In genomic region chr11:121059605-121060004, GRCh38 we compare ENCODE assay signal across 12 cellular contexts. TPM values are rescaled to one million over a fixed set of nuclear protein-coding genes. Genes with fewer than 3 reads are reported as not detected.
DNase-seq lines count a peak whose midpoint lies in the region; ATAC-seq, FAIRE-seq and TF ChIP-seq lines count a peak whose summit lies in the region.
"Had no signal": no experiment of that assay in that cellular context is flagged by ENCODE, and none has a peak within 500 bp of the region (broad histone marks: within the 10 kb centered on the region; RNA-seq: fewer than 3 reads in every experiment).

No MANE protein-coding gene starts in this region.

- H3K9me3 ChIP-seq in A673 (ENCODE audit: low read depth, low read length, poor library complexity, severe bottlenecking), result no peaks in the 10 kb centered on the region
- H3K9me3 ChIP-seq: right atrium auricular region had no signal

- CTCF ChIA-PET in A673 (lab: Charles Lee), result interaction anchor here (0.6 kb wide), 1 partner anchor 347 kb away, joined by 3 read pairs; no protein-coding TSS in a partner anchor

- no peaks in the 10 kb centered on the region for H3K4me1 ChIP-seq in A673 (ENCODE audit: insufficient read depth, low read length, poor library complexity, severe bottlenecking)
- H3K4me1 ChIP-seq: right atrium auricular region had no signal

- TF ChIP-seq CTCF in NB4 (IDR thresholded peaks at IDR 0.05; ENCODE audit: low read depth, low read length) (no peak), A673 (conservative IDR thresholded peaks at IDR 0.05; ENCODE audit: low read depth, low read length) (no peak)

- no peak overlapping the region for H3K4me3 ChIP-seq in NB4 (ENCODE audit: low read depth, low read length)
- no peak overlapping the region for H3K4me3 ChIP-seq in H7 (ENCODE audit: insufficient read depth, low read depth, low read length)
- no peak overlapping the region for H3K4me3 ChIP-seq in A673 (ENCODE audit: low read depth, low read length, poor library complexity, severe bottlenecking)
- H3K4me3 ChIP-seq: lung, right atrium auricular region had no signal

- H3K27ac ChIP-seq in A673 (ENCODE audit: low read depth, low read length, poor library complexity, severe bottlenecking), result no peak overlapping the region
- H3K27ac ChIP-seq: right atrium auricular region had no signal

- H3K36me3 ChIP-seq in H7 (replicated peaks; ENCODE audit: control insufficient read depth, insufficient read depth, low read length), result peaks cover 4% of the 10 kb centered on the region
- H3K36me3 ChIP-seq in A673 (ENCODE audit: insufficient read depth, low read length, poor library complexity, severe bottlenecking), result peaks cover 14% of the 10 kb centered on the region

- POLR2A ChIA-PET in A673 (lab: Charles Lee; ENCODE audit: low non-redundant PET), result no interaction called here

- intact Hi-C loops in left colon (cut with DNase I, micrococcal nuclease) (no loop called here), A673 (cut with micrococcal nuclease; ENCODE audit: unreplicated experiment) (no loop called here)

- DNase-seq in GM12891 (ENCODE audit: insufficient read length, low spot score), result peak; percentile 5
- peak; percentile 12 for DNase-seq in NB4 (ENCODE audit: low read depth)
- DNase-seq in H7, result no peak
- DNase-seq in left colon, result no peak
- no peak for DNase-seq in A673 (ENCODE audit: low spot score)
- DNase-seq in effector CD4-positive, alpha-beta T cell, result no peak
- DNase-seq: activated CD4-positive, alpha-beta T cell treated with anti-CD3 and anti-CD28 coated beads, Interleukin-2, amount 50 U/mL, for 1 hour had no signal

- FAIRE-seq in GM12891 (lab: Jason Lieb, UNC), result peak; percentile 57
- FAIRE-seq: astrocyte had no signal

- H3K27me3 ChIP-seq in H7 (ENCODE audit: control insufficient read depth, insufficient read depth, low read length), result no peaks in the 10 kb centered on the region
- no peaks in the 10 kb centered on the region for H3K27me3 ChIP-seq in A673 (replicated peaks; ENCODE audit: insufficient read depth, low read depth, low read length, poor library complexity)
- H3K27me3 ChIP-seq: right atrium auricular region had no signal

- no peak for TF ChIP-seq POLR2A in GM12891 (IDR thresholded peaks at IDR 0.05; ENCODE audit: low read depth, low read length)
- no peak for TF ChIP-seq POLR2A in NB4 (IDR thresholded peaks at IDR 0.05; ENCODE audit: extremely low read depth, insufficient read length)

- no TSS peak for BruUV-seq in A673 (replicated peaks; lab: Mats Ljungman, UMichigan)

- ATAC-seq in GM19438 (IDR thresholded peaks at IDR 0.05; ENCODE audit: low read depth, unreplicated experiment) (peak; percentile 97), HG02970 (IDR thresholded peaks at IDR 0.05; ENCODE audit: low FRiP score, unreplicated experiment) (peak; percentile 70), left colon (no peak)

TF ChIP-seq in GM12891, 5 proteins besides CTCF, POLR2A, EP300 and RAD21:
- TF ChIP-seq POLR2AphosphoS5 (IDR thresholded peaks at IDR 0.05; ENCODE audit: low read depth, low read length) (no peak), PAX5 (IDR thresholded peaks at IDR 0.05; ENCODE audit: insufficient read depth, low read length, severe bottlenecking) (no peak), POU2F2 (IDR thresholded peaks at IDR 0.05; ENCODE audit: low read depth, low read length) (no peak), TAF1 (IDR thresholded peaks at IDR 0.05; ENCODE audit: low read depth, low read length) (no peak), SPI1 (IDR thresholded peaks at IDR 0.05; ENCODE audit: low read depth, low read length) (no peak)

RNA-seq across cellular contexts. Expression of gene TBCEL, which starts 35.7 kb away (rescaled TPM):
- 3.5 TPM for polyA plus RNA-seq in GM12891 (2012; ENCODE audit: low read depth, missing spikeins)
- total RNA-seq in H7 (2014; rRNA removed; shearing (Covaris generic)), result 7.4 and 9.1 TPM in 2 replicates
- total RNA-seq in left colon, result 10 to 100 TPM; 10.9 to 12.9 TPM
- 18.6 and 22.4 TPM in 2 replicates for total RNA-seq in A673 (2021)

RNA-seq across cellular contexts. Expression of gene TECTA, which starts 41.4 kb away (rescaled TPM):
- 0.08 TPM for polyA plus RNA-seq in GM12891 (2012; ENCODE audit: low read depth, missing spikeins)
- total RNA-seq in H7 (2014; rRNA removed; shearing (Covaris generic)), result 0.22 and 0.28 TPM in 2 replicates
- total RNA-seq in left colon (under 1 TPM; 0.14 to 0.24 TPM), A673 (2021) (0.19 and 0.52 TPM in 2 replicates)

Comparison
In these comparisons a context has a peak if more than half of its experiments do, and no peak if none do; other contexts are left out.
1. DNase-seq: peak in GM12891 (single experiment) and NB4 (single experiment); none in H7 (single experiment), left colon (0 of 2), A673 (single experiment) and effector CD4-positive, alpha-beta T cell (single experiment).